39 cellular contexts compared by ENCODE assay signal in genomic region chr7:70872188-70872587, GRCh38.
"Had no signal": no experiment of that assay in that cellular context is flagged by ENCODE, and none has a peak within 500 bp of the region (broad histone marks: within the 10 kb centered on the region; RNA-seq: fewer than 3 reads in every experiment).

No MANE protein-coding gene starts in this region.

- H3K4me3 ChIP-seq: adrenal gland, ascending aorta, body of pancreas, breast epithelium, cardiac muscle cell had no signal

- ATAC-seq: activated naive CD4-positive, alpha-beta T cell treated with anti-CD3 and anti-CD28 coated beads, Interleukin-2, amount 50 U/mL, for 72 hours; activated naive CD8-positive, alpha-beta T cell treated with anti-CD3 and anti-CD28 coated beads, Interleukin-2, amount 50 U/mL, for 24 hours; activated T-cell treated with anti-CD3 and anti-CD28 coated beads, Interleukin-2, amount 50 U/mL, for 4 hours; activated T-cell treated with anti-CD3 and anti-CD28 coated beads, Interleukin-2, amount 50 U/mL, for 72 hours; activated T-helper 17 cell treated with anti-CD3 and anti-CD28 coated beads, Interleukin-2, amount 50 U/mL, for 72 hours; body of pancreas had no signal

- DNase-seq: activated effector memory CD4-positive, alpha-beta T cell treated with anti-CD3 and anti-CD28 coated beads, Interleukin-2, amount 50 U/mL, for 16 hours; activated effector memory CD4-positive, alpha-beta T cell treated with Interleukin-2 at 50 U/mL for 16 hours; activated gamma-delta T cell; activated gamma-delta T cell treated with Interleukin-2 at 50 U/mL for 16 hours; activated naive CD4-positive, alpha-beta T cell; activated naive CD4-positive, alpha-beta T cell treated with anti-CD3 and anti-CD28 coated beads for 36 hours; activated naive CD4-positive, alpha-beta T cell treated with anti-CD3 and anti-CD28 coated beads, Interleukin-2, amount 10 ng/mL, durations not matched to agents 7 days and 5 days; activated naive CD4-positive, alpha-beta T cell treated with anti-CD3 and anti-CD28 coated beads, Interleukin-2, amount 50 U/mL, for 16 hours; activated naive CD4-positive, alpha-beta T cell treated with Interleukin-2 at 50 U/mL for 16 hours; activated naive CD8-positive, alpha-beta T cell treated with anti-CD3 and anti-CD28 coated beads for 36 hours; activated naive CD8-positive, alpha-beta T cell treated with anti-CD3 and anti-CD28 coated beads, Interleukin-2, amount 10 ng/mL, durations not matched to agents 7 days and 5 days; activated naive CD8-positive, alpha-beta T cell treated with anti-CD3 and anti-CD28 coated beads, Interleukin-2, amount 50 U/mL, for 24 hours; activated T-cell treated with anti-CD3 and anti-CD28 coated beads, Interleukin-2, amount 50 U/mL, for 24 hours; activated T-cell treated with anti-CD3 and anti-CD28 coated beads, Interleukin-2, amount 50 U/mL, for 4 hours; activated T-cell treated with anti-CD3 and anti-CD28 coated beads, Interleukin-2, amount 50 U/mL, for 48 hours; activated T-cell treated with anti-CD3 and anti-CD28 coated beads, Interleukin-2, amount 50 U/mL, for 72 hours; adrenal gland; amniotic stem cell; amygdala; anterior cingulate cortex; aorta; body of pancreas; brain microvascular endothelial cell; caudate nucleus; central memory CD4-positive, alpha-beta T cell; cerebellar nuclear complex had no signal

- H3K27me3 ChIP-seq: adrenal gland, ascending aorta, brain microvascular endothelial cell, cardiac muscle cell had no signal

- FAIRE-seq: astrocyte, bronchial epithelial cell had no signal

- H3K27ac ChIP-seq: adrenal gland, ascending aorta, body of pancreas, brain microvascular endothelial cell, breast epithelium, cardiac muscle cell had no signal

- H3K4me1 Mint-ChIP-seq: activated naive CD4-positive, alpha-beta T cell treated with anti-CD3 and anti-CD28 coated beads, Interleukin-2, amount 10 ng/mL, durations not matched to agents 7 days and 5 days; activated naive CD4-positive, alpha-beta T cell treated with anti-CD3 and anti-CD28 coated beads, Interleukin-2, amount 50 U/mL, for 24 hours; activated naive CD8-positive, alpha-beta T cell treated with anti-CD3 and anti-CD28 coated beads for 36 hours; activated naive CD8-positive, alpha-beta T cell treated with anti-CD3 and anti-CD28 coated beads, Interleukin-2, amount 10 ng/mL, durations not matched to agents 7 days and 5 days; activated naive CD8-positive, alpha-beta T cell treated with anti-CD3 and anti-CD28 coated beads, Interleukin-2, amount 50 U/mL, for 24 hours; activated T-helper 17 cell treated with anti-CD3 and anti-CD28 coated beads, Interleukin-2, amount 50 U/mL, for 72 hours; central memory CD8-positive, alpha-beta T cell had no signal

- H3K4me3 Mint-ChIP-seq: activated naive CD4-positive, alpha-beta T cell treated with anti-CD3 and anti-CD28 coated beads for 36 hours; activated naive CD4-positive, alpha-beta T cell treated with anti-CD3 and anti-CD28 coated beads, Interleukin-2, amount 10 ng/mL, durations not matched to agents 7 days and 5 days; activated naive CD4-positive, alpha-beta T cell treated with anti-CD3 and anti-CD28 coated beads, Interleukin-2, amount 50 U/mL, for 24 hours; activated naive CD8-positive, alpha-beta T cell; activated naive CD8-positive, alpha-beta T cell treated with anti-CD3 and anti-CD28 coated beads for 36 hours; activated naive CD8-positive, alpha-beta T cell treated with anti-CD3 and anti-CD28 coated beads, Interleukin-2, amount 10 ng/mL, durations not matched to agents 7 days and 5 days; activated naive CD8-positive, alpha-beta T cell treated with anti-CD3 and anti-CD28 coated beads, Interleukin-2, amount 50 U/mL, for 24 hours; activated T-cell treated with anti-CD3 and anti-CD28 coated beads, Interleukin-2, amount 50 U/mL, for 24 hours; activated T-cell treated with anti-CD3 and anti-CD28 coated beads, Interleukin-2, amount 50 U/mL, for 4 hours; activated T-cell treated with anti-CD3 and anti-CD28 coated beads, Interleukin-2, amount 50 U/mL, for 72 hours; activated T-helper 1 cell treated with anti-CD3 and anti-CD28 coated beads, Interleukin-12 subunit alpha, Interleukin-12 subunit beta, Interleukin-2, Interleukin-4 antibody, amounts not matched to agents 30 ng/mL and 10 ng/mL and 1 ng/mL, durations not matched to agents 14 hours and 24 hours and 36 hours; activated T-helper 17 cell treated with anti-CD3 and anti-CD28 coated beads, Interleukin-2, amount 50 U/mL, for 72 hours; brain; central memory CD8-positive, alpha-beta T cell had no signal

- H3K27me3 Mint-ChIP-seq: activated naive CD4-positive, alpha-beta T cell treated with anti-CD3 and anti-CD28 coated beads, Interleukin-2, amount 10 ng/mL, durations not matched to agents 7 days and 5 days; activated naive CD4-positive, alpha-beta T cell treated with anti-CD3 and anti-CD28 coated beads, Interleukin-2, amount 50 U/mL, for 24 hours; activated naive CD8-positive, alpha-beta T cell; activated naive CD8-positive, alpha-beta T cell treated with anti-CD3 and anti-CD28 coated beads, Interleukin-2, amount 10 ng/mL, durations not matched to agents 7 days and 5 days; activated naive CD8-positive, alpha-beta T cell treated with anti-CD3 and anti-CD28 coated beads, Interleukin-2, amount 50 U/mL, for 24 hours; activated T-cell treated with anti-CD3 and anti-CD28 coated beads, Interleukin-2, amount 50 U/mL, for 24 hours; central memory CD8-positive, alpha-beta T cell had no signal

- H3K27ac Mint-ChIP-seq: activated naive CD4-positive, alpha-beta T cell treated with anti-CD3 and anti-CD28 coated beads for 36 hours; activated naive CD4-positive, alpha-beta T cell treated with anti-CD3 and anti-CD28 coated beads, Interleukin-2, amount 10 ng/mL, durations not matched to agents 7 days and 5 days; activated naive CD4-positive, alpha-beta T cell treated with anti-CD3 and anti-CD28 coated beads, Interleukin-2, amount 50 U/mL, for 24 hours; activated naive CD8-positive, alpha-beta T cell; activated naive CD8-positive, alpha-beta T cell treated with anti-CD3 and anti-CD28 coated beads for 36 hours; activated naive CD8-positive, alpha-beta T cell treated with anti-CD3 and anti-CD28 coated beads, Interleukin-2, amount 10 ng/mL, durations not matched to agents 7 days and 5 days; activated naive CD8-positive, alpha-beta T cell treated with anti-CD3 and anti-CD28 coated beads, Interleukin-2, amount 50 U/mL, for 24 hours; activated T-cell treated with anti-CD3 and anti-CD28 coated beads, Interleukin-2, amount 50 U/mL, for 24 hours; activated T-cell treated with anti-CD3 and anti-CD28 coated beads, Interleukin-2, amount 50 U/mL, for 72 hours; activated T-helper 1 cell treated with anti-CD3 and anti-CD28 coated beads, Interleukin-12 subunit alpha, Interleukin-12 subunit beta, Interleukin-2, Interleukin-4 antibody, amounts not matched to agents 30 ng/mL and 10 ng/mL and 1 ng/mL, durations not matched to agents 14 hours and 24 hours and 36 hours; activated T-helper 17 cell treated with anti-CD3 and anti-CD28 coated beads, Interleukin-2, amount 50 U/mL, for 72 hours; activated T-helper 2 cell treated with anti-CD3 and anti-CD28 coated beads, Interferon-gamma antibody, Interleukin-2, Interleukin-4, amounts not matched to agents 10 μg/mL and 5 μg/mL and 100 μg/mL, durations not matched to agents 14 hours and 24 hours and 36 hours; brain had no signal

- H3K36me3 Mint-ChIP-seq: activated naive CD4-positive, alpha-beta T cell treated with anti-CD3 and anti-CD28 coated beads, Interleukin-2, amount 10 ng/mL, durations not matched to agents 7 days and 5 days; activated naive CD4-positive, alpha-beta T cell treated with anti-CD3 and anti-CD28 coated beads, Interleukin-2, amount 50 U/mL, for 24 hours; activated naive CD8-positive, alpha-beta T cell; activated naive CD8-positive, alpha-beta T cell treated with anti-CD3 and anti-CD28 coated beads for 36 hours; activated naive CD8-positive, alpha-beta T cell treated with anti-CD3 and anti-CD28 coated beads, Interleukin-2, amount 10 ng/mL, durations not matched to agents 7 days and 5 days had no signal

- H3K9me3 ChIP-seq: adrenal gland, ascending aorta, body of pancreas, breast epithelium had no signal

- H3K4me1 ChIP-seq: adrenal gland, ascending aorta, body of pancreas, breast epithelium had no signal

- H3K36me3 ChIP-seq: adrenal gland, ascending aorta, brain microvascular endothelial cell, breast epithelium, cardiac muscle cell had no signal
